ENCODE assay signal across 31 cellular contexts in genomic region chr2:236962816-236963215, GRCh38.
"Had no signal": no experiment of that assay in that cellular context is flagged by ENCODE, and none has a peak within 500 bp of the region (broad histone marks: within the 10 kb centered on the region; RNA-seq: fewer than 3 reads in every experiment).

No MANE protein-coding gene starts in this region.

- ATAC-seq: activated naive CD4-positive, alpha-beta T cell treated with anti-CD3 and anti-CD28 coated beads, Interleukin-2, amount 50 U/mL, for 72 hours; activated T-cell treated with anti-CD3 and anti-CD28 coated beads, Interleukin-2, amount 50 U/mL, for 72 hours; esophagus mucosa; T-helper 17 cell had no signal

- H3K27me3 Mint-ChIP-seq: activated CD4-positive, alpha-beta memory T cell treated with anti-CD3 and anti-CD28 coated beads, Interleukin-2, amount 10 ng/mL, durations not matched to agents 7 days and 5 days; activated CD4-positive, alpha-beta T cell treated with anti-CD3 and anti-CD28 coated beads, Interleukin-2, amount 10 ng/mL, durations not matched to agents 7 days and 5 days; activated naive CD8-positive, alpha-beta T cell treated with anti-CD3 and anti-CD28 coated beads, Interleukin-2, amount 10 ng/mL, durations not matched to agents 7 days and 5 days; activated T-cell treated with anti-CD3 and anti-CD28 coated beads, Interleukin-2, amount 50 U/mL, for 24 hours had no signal

- DNase-seq: activated CD4-positive, alpha-beta T cell treated with anti-CD3 and anti-CD28 coated beads for 1 hour; activated CD4-positive, alpha-beta T cell treated with anti-CD3 and anti-CD28 coated beads for 4 hours; activated CD4-positive, alpha-beta T cell treated with anti-CD3 and anti-CD28 coated beads, Interleukin-2, amount 10 ng/mL, durations not matched to agents 7 days and 5 days; activated CD4-positive, alpha-beta T cell treated with anti-CD3 and anti-CD28 coated beads, Interleukin-2, amount 50 U/mL, for 4 hours; activated CD4-positive, CD25-positive, alpha-beta regulatory T cell; activated CD8-positive, alpha-beta memory T cell treated with anti-CD3 and anti-CD28 coated beads, Interleukin-2, amount 50 U/mL, for 48 hours; activated gamma-delta T cell; activated naive CD4-positive, alpha-beta T cell; activated naive CD4-positive, alpha-beta T cell treated with anti-CD3 and anti-CD28 coated beads, Interleukin-2, amount 10 ng/mL, durations not matched to agents 7 days and 5 days; activated naive CD8-positive, alpha-beta T cell treated with anti-CD3 and anti-CD28 coated beads, Interleukin-2, amount 10 ng/mL, durations not matched to agents 7 days and 5 days; activated T-cell treated with anti-CD3 and anti-CD28 coated beads for 4 hours; activated T-cell treated with anti-CD3 and anti-CD28 coated beads, Interleukin-2, amount 50 U/mL, for 24 hours; activated T-cell treated with anti-CD3 and anti-CD28 coated beads, Interleukin-2, amount 50 U/mL, for 72 hours; anterior cingulate cortex; brain microvascular endothelial cell; caudate nucleus; effector CD8-positive, alpha-beta T cell; foreskin fibroblast; head of caudate nucleus; T-helper 1 cell; T-helper 17 cell; T1000 had no signal

- FAIRE-seq: astrocyte, bronchial epithelial cell, colon, endometrium, frontal cortex had no signal

- H3K36me3 Mint-ChIP-seq: activated naive CD4-positive, alpha-beta T cell treated with anti-CD3 and anti-CD28 coated beads, Interleukin-2, amount 10 ng/mL, durations not matched to agents 7 days and 5 days; activated naive CD4-positive, alpha-beta T cell treated with anti-CD3 and anti-CD28 coated beads, Interleukin-2, amount 50 U/mL, for 72 hours had no signal

- H3K4me3 Mint-ChIP-seq: activated CD4-positive, alpha-beta memory T cell treated with anti-CD3 and anti-CD28 coated beads, Interleukin-2, amount 10 ng/mL, durations not matched to agents 7 days and 5 days; activated CD4-positive, alpha-beta T cell treated with anti-CD3 and anti-CD28 coated beads, Interleukin-2, amount 10 ng/mL, durations not matched to agents 7 days and 5 days; activated naive CD4-positive, alpha-beta T cell treated with anti-CD3 and anti-CD28 coated beads, Interleukin-2, amount 10 ng/mL, durations not matched to agents 7 days and 5 days; activated naive CD8-positive, alpha-beta T cell treated with anti-CD3 and anti-CD28 coated beads, Interleukin-2, amount 10 ng/mL, durations not matched to agents 7 days and 5 days; activated T-cell treated with anti-CD3 and anti-CD28 coated beads, Interleukin-2, amount 50 U/mL, for 24 hours; activated T-cell treated with anti-CD3 and anti-CD28 coated beads, Interleukin-2, amount 50 U/mL, for 72 hours; T-helper 17 cell; T-helper 2 cell treated with Interferon-gamma antibody and Interleukin-4, amounts not matched to agents 5 μg/mL and 100 μg/mL, for 36 hours had no signal

- H3K27me3 ChIP-seq: brain microvascular endothelial cell had no signal

- H3K36me3 ChIP-seq: brain microvascular endothelial cell had no signal

- H3K27ac ChIP-seq: brain microvascular endothelial cell had no signal

- H3K27ac Mint-ChIP-seq: activated CD4-positive, alpha-beta memory T cell treated with anti-CD3 and anti-CD28 coated beads, Interleukin-2, amount 10 ng/mL, durations not matched to agents 7 days and 5 days; activated CD4-positive, alpha-beta T cell treated with anti-CD3 and anti-CD28 coated beads, Interleukin-2, amount 10 ng/mL, durations not matched to agents 7 days and 5 days; activated naive CD4-positive, alpha-beta T cell treated with anti-CD3 and anti-CD28 coated beads, Interleukin-2, amount 10 ng/mL, durations not matched to agents 7 days and 5 days; activated naive CD4-positive, alpha-beta T cell treated with anti-CD3 and anti-CD28 coated beads, Interleukin-2, amount 50 U/mL, for 72 hours; activated naive CD8-positive, alpha-beta T cell treated with anti-CD3 and anti-CD28 coated beads, Interleukin-2, amount 10 ng/mL, durations not matched to agents 7 days and 5 days; activated T-cell treated with anti-CD3 and anti-CD28 coated beads, Interleukin-2, amount 50 U/mL, for 24 hours; activated T-cell treated with anti-CD3 and anti-CD28 coated beads, Interleukin-2, amount 50 U/mL, for 72 hours; T-helper 17 cell; T-helper 2 cell treated with Interferon-gamma antibody and Interleukin-4, amounts not matched to agents 5 μg/mL and 100 μg/mL, for 36 hours had no signal

- H3K9me3 Mint-ChIP-seq: activated CD4-positive, alpha-beta memory T cell treated with anti-CD3 and anti-CD28 coated beads, Interleukin-2, amount 10 ng/mL, durations not matched to agents 7 days and 5 days; activated CD4-positive, alpha-beta T cell treated with anti-CD3 and anti-CD28 coated beads, Interleukin-2, amount 10 ng/mL, durations not matched to agents 7 days and 5 days; activated naive CD4-positive, alpha-beta T cell treated with anti-CD3 and anti-CD28 coated beads, Interleukin-2, amount 10 ng/mL, durations not matched to agents 7 days and 5 days; activated naive CD8-positive, alpha-beta T cell treated with anti-CD3 and anti-CD28 coated beads, Interleukin-2, amount 10 ng/mL, durations not matched to agents 7 days and 5 days; activated T-cell treated with anti-CD3 and anti-CD28 coated beads, Interleukin-2, amount 50 U/mL, for 24 hours; activated T-cell treated with anti-CD3 and anti-CD28 coated beads, Interleukin-2, amount 50 U/mL, for 72 hours; T-helper 2 cell treated with Interferon-gamma antibody and Interleukin-4, amounts not matched to agents 5 μg/mL and 100 μg/mL, for 36 hours had no signal
